8 cellular contexts compared by ENCODE assay signal in the genomic region with DNA sequence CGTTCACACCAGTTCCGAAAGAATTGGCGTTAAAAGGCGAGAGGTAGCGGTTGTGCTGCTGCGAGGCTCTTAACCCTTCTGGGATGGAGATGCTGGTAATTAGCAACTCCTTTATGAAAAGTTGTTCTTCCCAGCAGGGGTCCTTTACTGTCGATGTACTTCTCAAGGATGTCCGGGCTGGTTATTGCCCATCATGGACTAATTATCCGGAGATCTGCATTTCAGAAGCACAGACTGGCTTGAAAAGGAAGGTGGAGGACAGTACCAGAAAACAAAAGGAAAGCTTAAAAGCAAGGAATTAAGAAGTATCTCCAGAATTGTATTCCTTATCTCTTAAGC. TPM values are rescaled to one million over a fixed set of nuclear protein-coding genes. Genes with fewer than 3 reads are reported as not detected.
DNase-seq lines count a peak whose midpoint lies in the region; ATAC-seq and TF ChIP-seq lines count a peak whose summit lies in the region.

No MANE protein-coding gene starts in this region.

- H3K4me1 Mint-ChIP-seq in activated T-cell treated with anti-CD3 and anti-CD28 coated beads, Interleukin-2, amount 50 U/mL, for 24 hours (ENCODE audit: low read depth) = peaks cover 18% of the 10 kb centered on the region
- H3K4me1 Mint-ChIP-seq in activated T-helper 1 cell treated with anti-CD3 and anti-CD28 coated beads, Interleukin-12 subunit alpha, Interleukin-12 subunit beta, Interleukin-2, Interleukin-4 antibody, amounts not matched to agents 30 ng/mL and 10 ng/mL and 1 ng/mL, durations not matched to agents 14 hours and 24 hours and 36 hours (ENCODE audit: low read depth) = peaks cover 58% of the 10 kb centered on the region

- H3K36me3 ChIP-seq in kidney epithelial cell (ENCODE audit: control insufficient read depth, insufficient read depth, low read length) (no peaks in the 10 kb centered on the region), tibial artery (no peaks in the 10 kb centered on the region)

- H3K27me3 ChIP-seq in kidney epithelial cell (ENCODE audit: control insufficient read depth, insufficient read depth, low read length) (no peaks in the 10 kb centered on the region), tibial artery (no peaks in the 10 kb centered on the region)

- H3K4me3 Mint-ChIP-seq in activated T-cell treated with anti-CD3 and anti-CD28 coated beads, Interleukin-2, amount 50 U/mL, for 24 hours = peak overlapping the region; percentile 78
- peak overlapping the region; percentile 94 for H3K4me3 Mint-ChIP-seq in activated T-helper 1 cell treated with anti-CD3 and anti-CD28 coated beads, Interleukin-12 subunit alpha, Interleukin-12 subunit beta, Interleukin-2, Interleukin-4 antibody, amounts not matched to agents 30 ng/mL and 10 ng/mL and 1 ng/mL, durations not matched to agents 14 hours and 24 hours and 36 hours

- peaks cover 53% of the 10 kb centered on the region for H3K27me3 Mint-ChIP-seq in activated T-cell treated with anti-CD3 and anti-CD28 coated beads, Interleukin-2, amount 50 U/mL, for 24 hours
- peaks cover 7% of the 10 kb centered on the region for H3K27me3 Mint-ChIP-seq in activated T-helper 1 cell treated with anti-CD3 and anti-CD28 coated beads, Interleukin-12 subunit alpha, Interleukin-12 subunit beta, Interleukin-2, Interleukin-4 antibody, amounts not matched to agents 30 ng/mL and 10 ng/mL and 1 ng/mL, durations not matched to agents 14 hours and 24 hours and 36 hours (ENCODE audit: insufficient read depth)

- peak overlapping the region; percentile 98 to 99 for H3K27ac ChIP-seq in tibial artery

- TF ChIP-seq CTCF in kidney epithelial cell (IDR thresholded peaks at IDR 0.05; ENCODE audit: insufficient read depth, low read length, poor library complexity, severe bottlenecking) (no peak), tibial artery (IDR thresholded peaks at IDR 0.05) (no peak)

- no peak for DNase-seq in activated T-cell treated with anti-CD3 and anti-CD28 coated beads, Interleukin-2, amount 50 U/mL, for 24 hours
- no peak for DNase-seq in activated T-cell treated with anti-CD3 and anti-CD28 coated beads, Interleukin-2, amount 50 U/mL, for 48 hours
- no peak for DNase-seq in activated T-helper 1 cell treated with anti-CD3 and anti-CD28 coated beads, Interleukin-12 subunit alpha, Interleukin-12 subunit beta, Interleukin-2, Interleukin-4 antibody, amounts not matched to agents 30 ng/mL and 10 ng/mL and 1 ng/mL, durations not matched to agents 14 hours and 24 hours and 36 hours (ENCODE audit: low spot score)
- DNase-seq in kidney epithelial cell (ENCODE audit: low read depth) (no peak), tibial artery (no peak), COLO668 (lab: John Stamatoyannopoulos, UW; ENCODE audit: unreplicated experiment) (no peak), ureter (ENCODE audit: low spot score) (no peak)

- H3K36me3 Mint-ChIP-seq in activated T-cell treated with anti-CD3 and anti-CD28 coated beads, Interleukin-2, amount 50 U/mL, for 24 hours (ENCODE audit: low read depth) = no peaks in the 10 kb centered on the region
- peaks cover 26% of the 10 kb centered on the region for H3K36me3 Mint-ChIP-seq in activated T-helper 1 cell treated with anti-CD3 and anti-CD28 coated beads, Interleukin-12 subunit alpha, Interleukin-12 subunit beta, Interleukin-2, Interleukin-4 antibody, amounts not matched to agents 30 ng/mL and 10 ng/mL and 1 ng/mL, durations not matched to agents 14 hours and 24 hours and 36 hours (ENCODE audit: low read depth)

- H3K27ac Mint-ChIP-seq in activated T-cell treated with anti-CD3 and anti-CD28 coated beads, Interleukin-2, amount 50 U/mL, for 24 hours = peak overlapping the region; percentile 78
- peak overlapping the region; percentile 90 for H3K27ac Mint-ChIP-seq in activated T-helper 1 cell treated with anti-CD3 and anti-CD28 coated beads, Interleukin-12 subunit alpha, Interleukin-12 subunit beta, Interleukin-2, Interleukin-4 antibody, amounts not matched to agents 30 ng/mL and 10 ng/mL and 1 ng/mL, durations not matched to agents 14 hours and 24 hours and 36 hours

- H3K9me3 ChIP-seq in tibial artery = no peaks in the 10 kb centered on the region

- ATAC-seq in HG03135 (IDR thresholded peaks at IDR 0.05; ENCODE audit: unreplicated experiment) = no peak

- H3K9me3 Mint-ChIP-seq in activated T-cell treated with anti-CD3 and anti-CD28 coated beads, Interleukin-2, amount 50 U/mL, for 24 hours = no peaks in the 10 kb centered on the region
- no peaks in the 10 kb centered on the region for H3K9me3 Mint-ChIP-seq in activated T-helper 1 cell treated with anti-CD3 and anti-CD28 coated beads, Interleukin-12 subunit alpha, Interleukin-12 subunit beta, Interleukin-2, Interleukin-4 antibody, amounts not matched to agents 30 ng/mL and 10 ng/mL and 1 ng/mL, durations not matched to agents 14 hours and 24 hours and 36 hours

- intact Hi-C loops in activated T-helper 1 cell treated with anti-CD3 and anti-CD28 coated beads, Interleukin-12 subunit alpha, Interleukin-12 subunit beta, Interleukin-2, Interleukin-4 antibody, amounts not matched to agents 30 ng/mL and 10 ng/mL and 1 ng/mL, durations not matched to agents 14 hours and 24 hours and 36 hours (cut with micrococcal nuclease) = loop anchor here (1.0 to 10.0 kb wide), 8 partner anchors 64 to 1783 kb away; partner anchors contain the start of genes JAK1, LEPR and LEPROT
- intact Hi-C loops in tibial artery (cut with DNase I; ENCODE audit: low total_unique reads) = loop anchor here (2.0 to 10.0 kb wide), 3 partner anchors 21 to 82 kb away; no protein-coding TSS in a partner anchor

- peaks cover 0 to 27% (median 18%) of the 10 kb centered on the region in 4 donors for H3K4me1 ChIP-seq in tibial artery

- peak overlapping the region; percentile 73 for H3K4me3 ChIP-seq in kidney epithelial cell (ENCODE audit: low read depth, low read length)
- peak overlapping the region; percentile 69 to 94 for H3K4me3 ChIP-seq in tibial artery

RNA-seq across cellular contexts. Expression of gene AK4, which starts 1.4 kb away (rescaled TPM):
- 108 TPM in 2 replicates for total RNA-seq in activated T-helper 1 cell treated with anti-CD3 and anti-CD28 coated beads, Interleukin-12 subunit alpha, Interleukin-12 subunit beta, Interleukin-2, Interleukin-4 antibody, amounts not matched to agents 30 ng/mL and 10 ng/mL and 1 ng/mL, durations not matched to agents 14 hours and 24 hours and 36 hours
- total RNA-seq in kidney epithelial cell (15.4 and 25.2 TPM in 2 replicates), ureter (51.9 TPM)
